Comparison of ENCODE assay signal across 1 cellular context in the genomic region with DNA sequence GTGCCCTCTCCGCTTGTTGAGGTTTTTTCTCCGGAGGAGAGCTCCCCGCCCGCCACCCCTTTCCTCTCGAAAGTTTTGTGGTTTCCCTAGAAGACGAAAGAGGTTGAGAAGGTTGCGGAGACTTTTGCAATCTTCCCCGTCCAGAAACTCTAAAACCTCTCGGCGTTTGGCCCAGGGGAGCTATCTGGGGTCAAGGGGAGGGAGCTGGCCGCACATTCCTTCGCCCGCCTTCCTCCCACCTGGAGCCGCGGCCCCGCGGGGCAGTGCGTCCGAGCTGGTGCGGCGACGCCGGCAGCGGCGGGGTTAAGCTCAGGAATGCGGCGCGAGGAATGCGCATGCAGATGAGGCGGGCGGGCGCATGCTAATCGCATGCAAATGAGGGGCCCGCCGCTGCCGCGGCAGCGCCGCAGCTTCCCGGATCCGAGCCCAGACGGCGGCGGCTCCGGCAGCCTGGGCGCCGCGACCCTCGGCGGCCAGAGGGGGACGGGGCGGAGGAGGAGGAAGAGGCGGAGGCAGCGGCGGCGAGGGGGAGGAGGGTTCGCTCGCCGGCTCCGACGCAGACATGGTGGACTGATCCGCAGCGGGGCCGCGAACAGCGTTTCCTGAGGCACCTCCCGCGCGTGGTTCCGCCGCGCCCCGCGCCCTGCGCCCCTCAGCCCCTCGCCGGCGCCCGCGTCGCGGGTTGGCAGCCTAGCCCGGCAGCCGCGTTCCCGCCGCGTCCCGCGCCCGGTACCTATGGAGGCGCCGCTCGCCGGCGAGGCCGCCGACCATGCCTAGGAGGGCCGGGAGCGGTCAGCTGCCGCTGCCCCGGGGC.
TF ChIP-seq lines count a peak whose summit lies in the region.

A gene (plus strand): TSS at position 535 of the 814 bp plus-strand sequence. CDS start 235 bp downstream, at position 770.

TF ChIP-seq in HepG2, 621 proteins besides CTCF, POLR2A, EP300 and RAD21 (continued from another document and continues in another):
- TF ChIP-seq, protein P1, sequence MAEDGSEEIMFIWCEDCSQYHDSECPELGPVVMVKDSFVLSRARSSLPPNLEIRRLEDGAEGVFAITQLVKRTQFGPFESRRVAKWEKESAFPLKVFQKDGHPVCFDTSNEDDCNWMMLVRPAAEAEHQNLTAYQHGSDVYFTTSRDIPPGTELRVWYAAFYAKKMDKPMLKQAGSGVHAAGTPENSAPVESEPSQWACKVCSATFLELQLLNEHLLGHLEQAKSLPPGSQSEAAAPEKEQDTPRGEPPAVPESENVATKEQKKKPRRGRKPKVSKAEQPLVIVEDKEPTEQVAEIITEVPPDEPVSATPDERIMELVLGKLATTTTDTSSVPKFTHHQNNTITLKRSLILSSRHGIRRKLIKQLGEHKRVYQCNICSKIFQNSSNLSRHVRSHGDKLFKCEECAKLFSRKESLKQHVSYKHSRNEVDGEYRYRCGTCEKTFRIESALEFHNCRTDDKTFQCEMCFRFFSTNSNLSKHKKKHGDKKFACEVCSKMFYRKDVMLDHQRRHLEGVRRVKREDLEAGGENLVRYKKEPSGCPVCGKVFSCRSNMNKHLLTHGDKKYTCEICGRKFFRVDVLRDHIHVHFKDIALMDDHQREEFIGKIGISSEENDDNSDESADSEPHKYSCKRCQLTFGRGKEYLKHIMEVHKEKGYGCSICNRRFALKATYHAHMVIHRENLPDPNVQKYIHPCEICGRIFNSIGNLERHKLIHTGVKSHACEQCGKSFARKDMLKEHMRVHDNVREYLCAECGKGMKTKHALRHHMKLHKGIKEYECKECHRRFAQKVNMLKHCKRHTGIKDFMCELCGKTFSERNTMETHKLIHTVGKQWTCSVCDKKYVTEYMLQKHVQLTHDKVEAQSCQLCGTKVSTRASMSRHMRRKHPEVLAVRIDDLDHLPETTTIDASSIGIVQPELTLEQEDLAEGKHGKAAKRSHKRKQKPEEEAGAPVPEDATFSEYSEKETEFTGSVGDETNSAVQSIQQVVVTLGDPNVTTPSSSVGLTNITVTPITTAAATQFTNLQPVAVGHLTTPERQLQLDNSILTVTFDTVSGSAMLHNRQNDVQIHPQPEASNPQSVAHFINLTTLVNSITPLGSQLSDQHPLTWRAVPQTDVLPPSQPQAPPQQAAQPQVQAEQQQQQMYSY (CRISPR knock-in tag; IDR thresholded peaks at IDR 0.05) = no peak; the same call in none of the 2 replicates
- TF ChIP-seq ZNF841 (CRISPR knock-in tag; IDR thresholded peaks at IDR 0.05; ENCODE audit: borderline replicate concordance) = no peak
- no peak for TF ChIP-seq HOXD1 (CRISPR knock-in tag; IDR thresholded peaks at IDR 0.05)
- TF ChIP-seq RARG (CRISPR knock-in tag; IDR thresholded peaks at IDR 0.05; ENCODE audit: low read depth) = no peak
- TF ChIP-seq MATR3 (CRISPR knock-in tag; IDR thresholded peaks at IDR 0.05) = no peak
- TF ChIP-seq ZNF12 (CRISPR knock-in tag; IDR thresholded peaks at IDR 0.05) = no peak; the same call in 1 of the 2 replicates
- peak; percentile 31; the same call in 1 of the 2 replicates for TF ChIP-seq DNMT1 (CRISPR knock-in tag; IDR thresholded peaks at IDR 0.05)
- TF ChIP-seq ZNF552 (CRISPR knock-in tag; IDR thresholded peaks at IDR 0.05; ENCODE audit: borderline replicate concordance) = peak; percentile 81; the same call in 1 of the 2 replicates
- peak; percentile 28; the same call in 1 of the 2 replicates for TF ChIP-seq KDM5A (IDR thresholded peaks at IDR 0.05; ENCODE audit: borderline replicate concordance, low read length)
- TF ChIP-seq, protein P2, sequence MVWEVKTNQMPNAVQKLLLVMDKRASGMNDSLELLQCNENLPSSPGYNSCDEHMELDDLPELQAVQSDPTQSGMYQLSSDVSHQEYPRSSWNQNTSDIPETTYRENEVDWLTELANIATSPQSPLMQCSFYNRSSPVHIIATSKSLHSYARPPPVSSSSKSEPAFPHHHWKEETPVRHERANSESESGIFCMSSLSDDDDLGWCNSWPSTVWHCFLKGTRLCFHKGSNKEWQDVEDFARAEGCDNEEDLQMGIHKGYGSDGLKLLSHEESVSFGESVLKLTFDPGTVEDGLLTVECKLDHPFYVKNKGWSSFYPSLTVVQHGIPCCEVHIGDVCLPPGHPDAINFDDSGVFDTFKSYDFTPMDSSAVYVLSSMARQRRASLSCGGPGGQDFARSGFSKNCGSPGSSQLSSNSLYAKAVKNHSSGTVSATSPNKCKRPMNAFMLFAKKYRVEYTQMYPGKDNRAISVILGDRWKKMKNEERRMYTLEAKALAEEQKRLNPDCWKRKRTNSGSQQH (CRISPR knock-in tag; IDR thresholded peaks at IDR 0.05; ENCODE audit: low read depth) = no peak
- TF ChIP-seq, protein P3, sequence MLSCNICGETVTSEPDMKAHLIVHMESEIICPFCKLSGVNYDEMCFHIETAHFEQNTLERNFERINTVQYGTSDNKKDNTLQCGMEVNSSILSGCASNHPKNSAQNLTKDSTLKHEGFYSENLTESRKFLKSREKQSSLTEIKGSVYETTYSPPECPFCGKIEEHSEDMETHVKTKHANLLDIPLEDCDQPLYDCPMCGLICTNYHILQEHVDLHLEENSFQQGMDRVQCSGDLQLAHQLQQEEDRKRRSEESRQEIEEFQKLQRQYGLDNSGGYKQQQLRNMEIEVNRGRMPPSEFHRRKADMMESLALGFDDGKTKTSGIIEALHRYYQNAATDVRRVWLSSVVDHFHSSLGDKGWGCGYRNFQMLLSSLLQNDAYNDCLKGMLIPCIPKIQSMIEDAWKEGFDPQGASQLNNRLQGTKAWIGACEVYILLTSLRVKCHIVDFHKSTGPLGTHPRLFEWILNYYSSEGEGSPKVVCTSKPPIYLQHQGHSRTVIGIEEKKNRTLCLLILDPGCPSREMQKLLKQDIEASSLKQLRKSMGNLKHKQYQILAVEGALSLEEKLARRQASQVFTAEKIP (CRISPR knock-in tag; IDR thresholded peaks at IDR 0.05; ENCODE audit: borderline replicate concordance) = no peak
- TF ChIP-seq, protein P4, sequence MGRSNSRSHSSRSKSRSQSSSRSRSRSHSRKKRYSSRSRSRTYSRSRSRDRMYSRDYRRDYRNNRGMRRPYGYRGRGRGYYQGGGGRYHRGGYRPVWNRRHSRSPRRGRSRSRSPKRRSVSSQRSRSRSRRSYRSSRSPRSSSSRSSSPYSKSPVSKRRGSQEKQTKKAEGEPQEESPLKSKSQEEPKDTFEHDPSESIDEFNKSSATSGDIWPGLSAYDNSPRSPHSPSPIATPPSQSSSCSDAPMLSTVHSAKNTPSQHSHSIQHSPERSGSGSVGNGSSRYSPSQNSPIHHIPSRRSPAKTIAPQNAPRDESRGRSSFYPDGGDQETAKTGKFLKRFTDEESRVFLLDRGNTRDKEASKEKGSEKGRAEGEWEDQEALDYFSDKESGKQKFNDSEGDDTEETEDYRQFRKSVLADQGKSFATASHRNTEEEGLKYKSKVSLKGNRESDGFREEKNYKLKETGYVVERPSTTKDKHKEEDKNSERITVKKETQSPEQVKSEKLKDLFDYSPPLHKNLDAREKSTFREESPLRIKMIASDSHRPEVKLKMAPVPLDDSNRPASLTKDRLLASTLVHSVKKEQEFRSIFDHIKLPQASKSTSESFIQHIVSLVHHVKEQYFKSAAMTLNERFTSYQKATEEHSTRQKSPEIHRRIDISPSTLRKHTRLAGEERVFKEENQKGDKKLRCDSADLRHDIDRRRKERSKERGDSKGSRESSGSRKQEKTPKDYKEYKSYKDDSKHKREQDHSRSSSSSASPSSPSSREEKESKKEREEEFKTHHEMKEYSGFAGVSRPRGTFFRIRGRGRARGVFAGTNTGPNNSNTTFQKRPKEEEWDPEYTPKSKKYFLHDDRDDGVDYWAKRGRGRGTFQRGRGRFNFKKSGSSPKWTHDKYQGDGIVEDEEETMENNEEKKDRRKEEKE (IDR thresholded peaks at IDR 0.05) = no peak
- peak; percentile 44; the same call in 1 of the 2 replicates for TF ChIP-seq ZNF747 (CRISPR knock-in tag; IDR thresholded peaks at IDR 0.05; ENCODE audit: borderline replicate concordance)
- 0 out of 2 replicates have a peak, but pooled peaks have one; percentile 69 for TF ChIP-seq CCDC6 (CRISPR knock-in tag; IDR thresholded peaks at IDR 0.05)
- TF ChIP-seq ARID2 (CRISPR knock-in tag; IDR thresholded peaks at IDR 0.05; ENCODE audit: borderline replicate concordance) = peak; percentile 77; the same call in 1 of the 2 replicates
- peak; percentile 81 for TF ChIP-seq ZNF563 (CRISPR knock-in tag; IDR thresholded peaks at IDR 0.05)
- no peak for TF ChIP-seq ZNF207 (IDR thresholded peaks at IDR 0.05; ENCODE audit: borderline replicate concordance)
- TF ChIP-seq NR2C2 (CRISPR knock-in tag; IDR thresholded peaks at IDR 0.05; ENCODE audit: borderline replicate concordance) = peak; percentile 49; the same call in 1 of the 2 replicates
- no peak for TF ChIP-seq ZNF256 (CRISPR knock-in tag; conservative IDR thresholded peaks at IDR 0.05)
- TF ChIP-seq, protein P5, sequence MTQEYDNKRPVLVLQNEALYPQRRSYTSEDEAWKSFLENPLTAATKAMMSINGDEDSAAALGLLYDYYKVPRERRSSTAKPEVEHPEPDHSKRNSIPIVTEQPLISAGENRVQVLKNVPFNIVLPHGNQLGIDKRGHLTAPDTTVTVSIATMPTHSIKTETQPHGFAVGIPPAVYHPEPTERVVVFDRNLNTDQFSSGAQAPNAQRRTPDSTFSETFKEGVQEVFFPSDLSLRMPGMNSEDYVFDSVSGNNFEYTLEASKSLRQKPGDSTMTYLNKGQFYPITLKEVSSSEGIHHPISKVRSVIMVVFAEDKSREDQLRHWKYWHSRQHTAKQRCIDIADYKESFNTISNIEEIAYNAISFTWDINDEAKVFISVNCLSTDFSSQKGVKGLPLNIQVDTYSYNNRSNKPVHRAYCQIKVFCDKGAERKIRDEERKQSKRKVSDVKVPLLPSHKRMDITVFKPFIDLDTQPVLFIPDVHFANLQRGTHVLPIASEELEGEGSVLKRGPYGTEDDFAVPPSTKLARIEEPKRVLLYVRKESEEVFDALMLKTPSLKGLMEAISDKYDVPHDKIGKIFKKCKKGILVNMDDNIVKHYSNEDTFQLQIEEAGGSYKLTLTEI (CRISPR knock-in tag; conservative IDR thresholded peaks at IDR 0.05) = no peak
- no peak for TF ChIP-seq ZNF180 (CRISPR knock-in tag; IDR thresholded peaks at IDR 0.05; ENCODE audit: borderline replicate concordance, low read depth)
- no peak for TF ChIP-seq FLYWCH1 (CRISPR knock-in tag; IDR thresholded peaks at IDR 0.05)
- TF ChIP-seq, protein P6, sequence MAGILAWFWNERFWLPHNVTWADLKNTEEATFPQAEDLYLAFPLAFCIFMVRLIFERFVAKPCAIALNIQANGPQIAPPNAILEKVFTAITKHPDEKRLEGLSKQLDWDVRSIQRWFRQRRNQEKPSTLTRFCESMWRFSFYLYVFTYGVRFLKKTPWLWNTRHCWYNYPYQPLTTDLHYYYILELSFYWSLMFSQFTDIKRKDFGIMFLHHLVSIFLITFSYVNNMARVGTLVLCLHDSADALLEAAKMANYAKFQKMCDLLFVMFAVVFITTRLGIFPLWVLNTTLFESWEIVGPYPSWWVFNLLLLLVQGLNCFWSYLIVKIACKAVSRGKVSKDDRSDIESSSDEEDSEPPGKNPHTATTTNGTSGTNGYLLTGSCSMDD (CRISPR knock-in tag; IDR thresholded peaks at IDR 0.05) = no peak
- TF ChIP-seq ZNF615 (CRISPR knock-in tag; IDR thresholded peaks at IDR 0.05; ENCODE audit: borderline replicate concordance) = 0 out of 2 replicates have a peak, but pooled peaks have one; percentile 45
- peak; percentile 37; the same call in 1 of the 2 replicates for TF ChIP-seq ESRRA (CRISPR knock-in tag; IDR thresholded peaks at IDR 0.05; ENCODE audit: low read depth)
- TF ChIP-seq ZNF720 (CRISPR knock-in tag; IDR thresholded peaks at IDR 0.05) = no peak
- TF ChIP-seq, protein P7, sequence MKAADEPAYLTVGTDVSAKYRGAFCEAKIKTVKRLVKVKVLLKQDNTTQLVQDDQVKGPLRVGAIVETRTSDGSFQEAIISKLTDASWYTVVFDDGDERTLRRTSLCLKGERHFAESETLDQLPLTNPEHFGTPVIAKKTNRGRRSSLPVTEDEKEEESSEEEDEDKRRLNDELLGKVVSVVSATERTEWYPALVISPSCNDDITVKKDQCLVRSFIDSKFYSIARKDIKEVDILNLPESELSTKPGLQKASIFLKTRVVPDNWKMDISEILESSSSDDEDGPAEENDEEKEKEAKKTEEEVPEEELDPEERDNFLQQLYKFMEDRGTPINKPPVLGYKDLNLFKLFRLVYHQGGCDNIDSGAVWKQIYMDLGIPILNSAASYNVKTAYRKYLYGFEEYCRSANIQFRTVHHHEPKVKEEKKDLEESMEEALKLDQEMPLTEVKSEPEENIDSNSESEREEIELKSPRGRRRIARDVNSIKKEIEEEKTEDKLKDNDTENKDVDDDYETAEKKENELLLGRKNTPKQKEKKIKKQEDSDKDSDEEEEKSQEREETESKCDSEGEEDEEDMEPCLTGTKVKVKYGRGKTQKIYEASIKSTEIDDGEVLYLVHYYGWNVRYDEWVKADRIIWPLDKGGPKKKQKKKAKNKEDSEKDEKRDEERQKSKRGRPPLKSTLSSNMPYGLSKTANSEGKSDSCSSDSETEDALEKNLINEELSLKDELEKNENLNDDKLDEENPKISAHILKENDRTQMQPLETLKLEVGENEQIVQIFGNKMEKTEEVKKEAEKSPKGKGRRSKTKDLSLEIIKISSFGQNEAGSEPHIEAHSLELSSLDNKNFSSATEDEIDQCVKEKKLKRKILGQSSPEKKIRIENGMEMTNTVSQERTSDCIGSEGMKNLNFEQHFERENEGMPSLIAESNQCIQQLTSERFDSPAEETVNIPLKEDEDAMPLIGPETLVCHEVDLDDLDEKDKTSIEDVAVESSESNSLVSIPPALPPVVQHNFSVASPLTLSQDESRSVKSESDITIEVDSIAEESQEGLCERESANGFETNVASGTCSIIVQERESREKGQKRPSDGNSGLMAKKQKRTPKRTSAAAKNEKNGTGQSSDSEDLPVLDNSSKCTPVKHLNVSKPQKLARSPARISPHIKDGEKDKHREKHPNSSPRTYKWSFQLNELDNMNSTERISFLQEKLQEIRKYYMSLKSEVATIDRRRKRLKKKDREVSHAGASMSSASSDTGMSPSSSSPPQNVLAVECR (CRISPR knock-in tag; IDR thresholded peaks at IDR 0.05; ENCODE audit: borderline replicate concordance) = no peak; the same call in 1 of the 2 replicates
- TF ChIP-seq ZNF75D (CRISPR knock-in tag; IDR thresholded peaks at IDR 0.05; ENCODE audit: borderline replicate concordance) = no peak
- TF ChIP-seq, protein P8, sequence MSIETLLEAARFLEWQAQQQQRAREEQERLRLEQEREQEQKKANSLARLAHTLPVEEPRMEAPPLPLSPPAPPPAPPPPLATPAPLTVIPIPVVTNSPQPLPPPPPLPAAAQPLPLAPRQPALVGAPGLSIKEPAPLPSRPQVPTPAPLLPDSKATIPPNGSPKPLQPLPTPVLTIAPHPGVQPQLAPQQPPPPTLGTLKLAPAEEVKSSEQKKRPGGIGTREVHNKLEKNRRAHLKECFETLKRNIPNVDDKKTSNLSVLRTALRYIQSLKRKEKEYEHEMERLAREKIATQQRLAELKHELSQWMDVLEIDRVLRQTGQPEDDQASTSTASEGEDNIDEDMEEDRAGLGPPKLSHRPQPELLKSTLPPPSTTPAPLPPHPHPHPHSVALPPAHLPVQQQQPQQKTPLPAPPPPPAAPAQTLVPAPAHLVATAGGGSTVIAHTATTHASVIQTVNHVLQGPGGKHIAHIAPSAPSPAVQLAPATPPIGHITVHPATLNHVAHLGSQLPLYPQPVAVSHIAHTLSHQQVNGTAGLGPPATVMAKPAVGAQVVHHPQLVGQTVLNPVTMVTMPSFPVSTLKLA (IDR thresholded peaks at IDR 0.05) = no peak
